Comparison of ENCODE assay signal across 8 cellular contexts in genomic region chr15:56244811-56245576, GRCh38. TPM values are rescaled to one million over a fixed set of nuclear protein-coding genes. Genes with fewer than 3 reads are reported as not detected.
DNase-seq lines count a peak whose midpoint lies in the region; ATAC-seq and TF ChIP-seq lines count a peak whose summit lies in the region.

No MANE protein-coding gene starts in this region.

- no peak for TF ChIP-seq CTCF in brain (conservative IDR thresholded peaks at IDR 0.05)

- peaks cover 32% of the 10 kb centered on the region for H3K4me1 Mint-ChIP-seq in brain

- peak overlapping the region; percentile 88 to 98 (median 97) for H3K4me3 Mint-ChIP-seq in brain

- ATAC-seq in HG02642 (IDR thresholded peaks at IDR 0.05; ENCODE audit: poor library complexity, unreplicated experiment), result no peak

- peaks cover 0 to 2% (median 0%) of the 10 kb centered on the region in 5 experiments for H3K9me3 Mint-ChIP-seq in brain

- peak overlapping the region; percentile 97 to 99 (median 99) for H3K27ac Mint-ChIP-seq in brain

- DNase-seq in DMS 273 (lab: John Stamatoyannopoulos, UW; ENCODE audit: unreplicated experiment) (peak; percentile 80), DMS 273 treated with DMSO at 0.1 percent for 48 hours (lab: John Stamatoyannopoulos, UW) (no peak), SK-N-DZ (ENCODE audit: low spot score) (peak; percentile 43), left kidney (ENCODE audit: low read depth, low spot score) (peak; percentile 9), GM19238 (ENCODE audit: insufficient read length, low spot score) (no peak)
- peak; percentile 13 to 52 (median 44) for DNase-seq in stimulated activated CD4-positive, alpha-beta T cell treated with anti-CD3 and anti-CD28 coated beads, TNF-alpha, amount 100 ng/mL, for 48 hours (ENCODE audit: low read depth in 3 of 3)

- H3K27me3 Mint-ChIP-seq in brain, result peaks cover 9% of the 10 kb centered on the region

- H3K36me3 Mint-ChIP-seq in brain, result peaks cover 4% of the 10 kb centered on the region

RNA-seq across cellular contexts. Expression of gene RFX7, which starts 1.3 kb away (rescaled TPM):
- 8.2 and 8.7 TPM in 2 replicates for polyA plus RNA-seq in SK-N-DZ (2014; cell fraction: cytosol; rRNA removed)
- polyA plus RNA-seq in SK-N-DZ (2014; cell fraction: nucleus; rRNA removed), result 11.5 and 15.4 TPM in 2 replicates
- 5.8 TPM for polyA plus RNA-seq in brain (ENCODE audit: insufficient read depth, low read depth, low replicate concordance)

Comparison
In these comparisons a context has a peak if more than half of its experiments do, and no peak if none do; other contexts are left out.
1. DNase-seq: peak in DMS 273 (single experiment), SK-N-DZ (single experiment), left kidney (single experiment) and stimulated activated CD4-positive, alpha-beta T cell treated with anti-CD3 and anti-CD28 coated beads, TNF-alpha, amount 100 ng/mL, for 48 hours (3 of 3); none in DMS 273 treated with DMSO at 0.1 percent for 48 hours (single experiment) and GM19238 (single experiment).